Comparison of ENCODE assay signal across 1 cellular context in genomic region chr2:121856358-121856757, GRCh38.
TF ChIP-seq lines count a peak whose summit lies in the region.

No MANE protein-coding gene starts in this region.

TF ChIP-seq in K562, 482 proteins besides CTCF, POLR2A, EP300 and RAD21 (continued from another document):
- TF ChIP-seq GMEB1 (CRISPR knock-in tag; IDR thresholded peaks at IDR 0.05) (no peak), THRA (IDR thresholded peaks at IDR 0.05) (no peak), ARID2 (IDR thresholded peaks at IDR 0.05) (no peak), ZBTB40 (IDR thresholded peaks at IDR 0.05) (no peak), ZBTB40 (CRISPR knock-in tag; IDR thresholded peaks at IDR 0.05) (no peak), FOXA3 (CRISPR knock-in tag; conservative IDR thresholded peaks at IDR 0.05 in 1 of 2, IDR thresholded peaks at IDR 0.05 in 1 of 2) (no peak), ARID1B (IDR thresholded peaks at IDR 0.05) (peak; percentile 83), ATF6 (CRISPR knock-in tag; IDR thresholded peaks at IDR 0.05) (no peak), RHOXF2B (CRISPR knock-in tag; conservative IDR thresholded peaks at IDR 0.05) (no peak), NFRKB (IDR thresholded peaks at IDR 0.05; ENCODE audit: low read depth) (no peak), SMARCC2 (IDR thresholded peaks at IDR 0.05; ENCODE audit: low read depth) (no peak), HBP1 (CRISPR knock-in tag; IDR thresholded peaks at IDR 0.05) (no peak), THAP7 (CRISPR knock-in tag; IDR thresholded peaks at IDR 0.05) (no peak), GTF2B (IDR thresholded peaks at IDR 0.05; ENCODE audit: extremely low read depth, insufficient read length) (no peak), E2F1 (CRISPR knock-in tag; IDR thresholded peaks at IDR 0.05) (no peak), CEBPB (tag; IDR thresholded peaks at IDR 0.05) (0 out of 2 replicates have a peak, but pooled peaks have one; percentile 20), TCF7 (IDR thresholded peaks at IDR 0.05; ENCODE audit: borderline replicate concordance) (no peak), POLR3A (IDR thresholded peaks at IDR 0.05; ENCODE audit: borderline replicate concordance, extremely low read depth, insufficient read depth, insufficient read length) (no peak)
